1 cellular context compared by ENCODE assay signal in genomic region chr19:5622465-5623396, GRCh38.
A peak's percentile ranks its signal among the peaks of the same experiment; 100 is the strongest.
TF ChIP-seq lines count a peak whose summit lies in the region.

TSS of gene SAFB (plus strand) at chr19:5623083. CDS start at chr19:5623206, 123 bp downstream.
TSS of gene SAFB2 (minus strand) at chr19:5622776. CDS start at chr19:5622715, 61 bp downstream.

TF ChIP-seq in GM12878, 131 proteins besides CTCF, POLR2A, EP300 and RAD21 (continued from another document and continues in another):
- TF ChIP-seq IRF3 (IDR thresholded peaks at IDR 0.05) (0 out of 2 replicates have a peak, but pooled peaks have one; percentile 34), HDAC6 (IDR thresholded peaks at IDR 0.05; ENCODE audit: unreplicated experiment) (no peak), PML (IDR thresholded peaks at IDR 0.05; ENCODE audit: low read length) (peak; percentile 98; the same call in 1 of the 2 replicates), SIN3A (IDR thresholded peaks at IDR 0.05; ENCODE audit: low read depth, low read length) (peak; percentile 72; the same call in 1 of the 2 replicates), ASH2L (IDR thresholded peaks at IDR 0.05; ENCODE audit: borderline replicate concordance, low read depth) (no peak), DPF2 (IDR thresholded peaks at IDR 0.05) (0 out of 2 replicates have a peak, but pooled peaks have one; percentile 15), ZNF24 (IDR thresholded peaks at IDR 0.05) (no peak), MEF2A (IDR thresholded peaks at IDR 0.05; ENCODE audit: insufficient read depth, low read depth, low read length) (no peak), GATAD2B (conservative IDR thresholded peaks at IDR 0.05; ENCODE audit: low read depth) (peak; percentile 24; the same call in 1 of the 2 replicates), KAT2A (conservative IDR thresholded peaks at IDR 0.05; ENCODE audit: control insufficient read depth, low read depth, low read length) (no peak), ZNF622 (IDR thresholded peaks at IDR 0.05) (no peak), TAF1 (IDR thresholded peaks at IDR 0.05; ENCODE audit: borderline replicate concordance, low read depth, low read length) (peak; percentile 96), ZBED1 (IDR thresholded peaks at IDR 0.05; ENCODE audit: borderline replicate concordance) (no peak), EGR1 (IDR thresholded peaks at IDR 0.05; ENCODE audit: borderline replicate concordance in 1 of 2, low read depth in 2 of 2, low read length in 2 of 2) (peak; percentile 41 to 88), JUND (IDR thresholded peaks at IDR 0.05; ENCODE audit: low read depth, low read length) (no peak), ZNF217 (IDR thresholded peaks at IDR 0.05) (0 out of 2 replicates have a peak, but pooled peaks have one; percentile 2), POU2F2 (IDR thresholded peaks at IDR 0.05; ENCODE audit: borderline replicate concordance, low read depth, low read length) (peak; percentile 69; the same call in 2 of the 3 replicates), ZSCAN29 (IDR thresholded peaks at IDR 0.05) (no peak), MAX (IDR thresholded peaks at IDR 0.05; ENCODE audit: low read depth, low read length) (peak; percentile 74), POLR2AphosphoS5 (IDR thresholded peaks at IDR 0.05; ENCODE audit: low read length) (peak; percentile 97), NKRF (conservative IDR thresholded peaks at IDR 0.05) (peak; percentile 93), PRDM15 (CRISPR knock-in tag; IDR thresholded peaks at IDR 0.05) (no peak), BCL11A (IDR thresholded peaks at IDR 0.05; ENCODE audit: low read depth, low read length) (no peak), NR2C1 (IDR thresholded peaks at IDR 0.05) (no peak), HCFC1 (IDR thresholded peaks at IDR 0.05; ENCODE audit: low read length) (peak; percentile 54; the same call in 1 of the 2 replicates), SKIL (IDR thresholded peaks at IDR 0.05; ENCODE audit: low read depth, poor library complexity, severe bottlenecking) (no peak), ATF3 (IDR thresholded peaks at IDR 0.05; ENCODE audit: borderline replicate concordance, extremely low read depth, low read depth, low read length) (no peak), EZH2 (IDR thresholded peaks at IDR 0.05; ENCODE audit: borderline replicate concordance, control insufficient read depth, low read depth, low read length) (no peak), IRF4 (IDR thresholded peaks at IDR 0.05; ENCODE audit: low read depth, low read length) (no peak), POLR2AphosphoS2 (IDR thresholded peaks at IDR 0.05; ENCODE audit: low read depth, low read length) (peak; percentile 93), FOXK2 (IDR thresholded peaks at IDR 0.05) (0 out of 2 replicates have a peak, but pooled peaks have one; percentile 9), LARP7 (IDR thresholded peaks at IDR 0.05) (peak; percentile 94), USF2 (IDR thresholded peaks at IDR 0.05; ENCODE audit: borderline replicate concordance, low read depth, low read length) (no peak), IKZF2 (IDR thresholded peaks at IDR 0.05) (no peak), NRF1 (conservative IDR thresholded peaks at IDR 0.05; ENCODE audit: low read depth, low read length) (peak; percentile 96), KDM1A (IDR thresholded peaks at IDR 0.05; ENCODE audit: borderline replicate concordance) (no peak), RELB (IDR thresholded peaks at IDR 0.05; ENCODE audit: low read depth) (peak; percentile 71), MXI1 (IDR thresholded peaks at IDR 0.05; ENCODE audit: low read depth, low read length) (peak; percentile 87), EED (IDR thresholded peaks at IDR 0.05; ENCODE audit: low read depth) (no peak; the same call in 1 of the 2 replicates), CUX1 (IDR thresholded peaks at IDR 0.05; ENCODE audit: insufficient replicate concordance, low read depth, low read length) (no peak), CBFB (IDR thresholded peaks at IDR 0.05; ENCODE audit: low read depth) (peak; percentile 46; the same call in 1 of the 2 replicates), NBN (IDR thresholded peaks at IDR 0.05) (peak; percentile 56; the same call in 1 of the 2 replicates)
